Comparison of ENCODE assay signal across 17 cellular contexts in the genomic region with DNA sequence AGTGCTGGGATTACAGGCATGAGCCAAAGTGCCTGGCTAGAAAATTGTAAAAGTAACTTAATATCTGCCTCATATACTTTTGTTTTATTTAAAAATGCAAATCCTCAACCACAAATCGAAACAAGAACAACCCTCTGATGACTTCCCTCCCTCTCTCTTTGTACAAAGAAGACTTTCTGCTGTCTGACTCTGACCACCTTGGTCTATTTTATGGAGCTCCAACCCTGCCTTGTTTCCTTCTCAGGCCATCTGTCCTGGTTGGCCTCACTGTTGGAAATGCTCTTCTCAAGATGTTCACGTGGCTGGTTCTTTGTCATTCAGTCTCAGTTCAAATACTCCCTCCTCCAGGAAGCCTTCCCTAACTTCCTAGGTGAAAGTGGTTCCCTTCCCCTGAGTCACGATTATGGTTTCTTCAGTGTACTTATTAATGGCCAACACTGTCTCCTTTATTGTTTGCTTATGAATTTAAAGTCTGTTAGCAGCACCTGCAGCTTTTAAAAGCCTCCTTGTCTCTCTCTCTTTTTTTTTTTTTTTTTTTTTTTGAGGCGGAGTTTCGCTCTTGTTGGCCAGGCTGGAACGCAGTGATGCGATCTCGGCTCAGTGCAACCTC.
DNase-seq lines count a peak whose midpoint lies in the region; ATAC-seq, FAIRE-seq and TF ChIP-seq lines count a peak whose summit lies in the region.
"Had no signal": no experiment of that assay in that cellular context is flagged by ENCODE, and none has a peak within 500 bp of the region (broad histone marks: within the 10 kb centered on the region; RNA-seq: fewer than 3 reads in every experiment).

No MANE protein-coding gene starts in this region.

- H2AFZ ChIP-seq in H9 (ENCODE audit: low read length) (no peak overlapping the region), K562 (ENCODE audit: low read depth, low read length) (no peak overlapping the region), neural progenitor cell (replicated peaks) (no peak overlapping the region)
- H2AFZ ChIP-seq: GM23248 had no signal

- TF ChIP-seq EP300 in K562 (IDR thresholded peaks at IDR 0.05; ENCODE audit: low read length): no peak

- ATAC-seq in K562: no peak
- ATAC-seq in activated CD8-positive, alpha-beta memory T cell treated with anti-CD3 and anti-CD28 coated beads, Interleukin-2, amount 10 ng/mL, durations not matched to agents 7 days and 5 days: no peak
- ATAC-seq: T-helper 17 cell had no signal

- H2AK5ac ChIP-seq in H9 (ENCODE audit: insufficient read length, low read length): no peak overlapping the region

- WGBS in H9 (ENCODE audit: extremely low coverage, insufficient read length, low lambda C conversion rate): no CpG with 5 or more reads among the region's 8 CpGs
- WGBS in K562 (ENCODE audit: insufficient coverage, low coverage, missing lambda C conversion rate): 2% methylated on average over 6 of the region's 8 CpGs

- H3K9me3 Mint-ChIP-seq in H9 (peaks cover 4 to 7% of the 10 kb centered on the region in 2 experiments), neural progenitor cell (peaks cover 2% of the 10 kb centered on the region)
- H3K9me3 Mint-ChIP-seq in activated CD8-positive, alpha-beta memory T cell treated with anti-CD3 and anti-CD28 coated beads, Interleukin-2, amount 10 ng/mL, durations not matched to agents 7 days and 5 days (ENCODE audit: low read depth): no peaks in the 10 kb centered on the region
- H3K9me3 Mint-ChIP-seq: CD8-positive, alpha-beta memory T cell; HFFc6 had no signal

- POLR2A ChIA-PET in K562 (lab: Yijun Ruan, JAX): interaction anchor here (0.6 kb wide), 1 partner anchor 188 kb away, joined by 3 read pairs; no protein-coding TSS in a partner anchor

- H3K4me3 Mint-ChIP-seq in H9 (no peak overlapping the region), neural progenitor cell (no peak overlapping the region)
- H3K4me3 Mint-ChIP-seq in activated CD8-positive, alpha-beta memory T cell treated with anti-CD3 and anti-CD28 coated beads, Interleukin-2, amount 10 ng/mL, durations not matched to agents 7 days and 5 days: no peak overlapping the region
- H3K4me3 Mint-ChIP-seq: CD8-positive, alpha-beta memory T cell; HFFc6; T-helper 17 cell had no signal

- no peaks in the 10 kb centered on the region for H4K20me1 ChIP-seq in H9 (ENCODE audit: control insufficient read depth, insufficient read depth, insufficient read length)
- H4K20me1 ChIP-seq in K562 (replicated peaks; ENCODE audit: control insufficient read depth, insufficient read depth, low read length): no peaks in the 10 kb centered on the region
- H4K20me1 ChIP-seq in neural progenitor cell (ENCODE audit: low read depth): no peaks in the 10 kb centered on the region

- no peak overlapping the region for H4K5ac ChIP-seq in H9 (ENCODE audit: insufficient read length, low read depth, low read length)

- no peak overlapping the region for H2BK120ac ChIP-seq in H9 (ENCODE audit: low read depth, low read length, poor library complexity, severe bottlenecking)

- H3K36me3 Mint-ChIP-seq in H9 (ENCODE audit: insufficient read depth in 1 of 3, low read depth in 3 of 3): peaks cover 2 to 6% (median 4%) of the 10 kb centered on the region in 3 experiments; a peak in 6 of 7 replicates
- H3K36me3 Mint-ChIP-seq in neural progenitor cell: peaks cover 3% of the 10 kb centered on the region
- H3K36me3 Mint-ChIP-seq in activated CD8-positive, alpha-beta memory T cell treated with anti-CD3 and anti-CD28 coated beads, Interleukin-2, amount 10 ng/mL, durations not matched to agents 7 days and 5 days: no peaks in the 10 kb centered on the region
- H3K36me3 Mint-ChIP-seq: CD8-positive, alpha-beta memory T cell had no signal

- H3K27ac Mint-ChIP-seq in H9 (peak overlapping the region; percentile 11 to 96 (median 89); a peak in 6 of 7 replicates), neural progenitor cell (peak overlapping the region; percentile 95)
- no peak overlapping the region for H3K27ac Mint-ChIP-seq in activated CD8-positive, alpha-beta memory T cell treated with anti-CD3 and anti-CD28 coated beads, Interleukin-2, amount 10 ng/mL, durations not matched to agents 7 days and 5 days
- H3K27ac Mint-ChIP-seq: CD8-positive, alpha-beta memory T cell; HFFc6; T-helper 17 cell had no signal

- H3K4me2 ChIP-seq in H9 (ENCODE audit: insufficient read depth, insufficient read length, low read length) (no peak overlapping the region), K562 (ENCODE audit: insufficient read depth, low read length) (no peak overlapping the region), neural progenitor cell (no peak overlapping the region)

- no peak for FAIRE-seq in K562 (lab: Jason Lieb, UNC)
- FAIRE-seq: RCC 7860 had no signal

- H4K8ac ChIP-seq in H9 (replicated peaks; ENCODE audit: insufficient read length, low read depth, low read length): no peak overlapping the region

- BruUV-seq in K562 (replicated peaks; lab: Mats Ljungman, UMichigan): no TSS peak

- H2BK20ac ChIP-seq in H9 (ENCODE audit: low read depth, low read length, poor library complexity, severe bottlenecking): no peak overlapping the region

- no peak for DNase-seq in H9
- DNase-seq in NCI-H69 (lab: John Stamatoyannopoulos, UW): peak; percentile 15
- DNase-seq in K562 (ENCODE audit: extremely low read depth in 1 of 4, low spot score in 3 of 4): no peak
- DNase-seq in neural progenitor cell (ENCODE audit: low spot score): no peak
- DNase-seq in NCI-H146 treated with DMSO at 0.1 percent for 48 hours (lab: John Stamatoyannopoulos, UW; ENCODE audit: unreplicated experiment): no peak
- no peak for DNase-seq in activated CD8-positive, alpha-beta memory T cell treated with anti-CD3 and anti-CD28 coated beads, Interleukin-2, amount 10 ng/mL, durations not matched to agents 7 days and 5 days
- DNase-seq in NCI-H1694 (lab: John Stamatoyannopoulos, UW): no peak
- DNase-seq: CD8-positive, alpha-beta memory T cell; GM23248; HFFc6; IMR-90; NCI-H1436 treated with DMSO at 0.1 percent for 48 hours; NCI-H345; NCI-H526 treated with DMSO at 0.1 percent for 48 hours; SHP77 treated with DMSO at 0.1 percent for 48 hours; T-helper 17 cell had no signal

- H3K14ac ChIP-seq in H9 (ENCODE audit: insufficient read depth, low read length): no peak overlapping the region

- H3K79me1 ChIP-seq in H9 (ENCODE audit: insufficient read depth, low read depth, low read length, poor library complexity, severe bottlenecking): no peaks in the 10 kb centered on the region

- TF ChIP-seq RAD21 in K562 (CRISPR knock-in tag; conservative IDR thresholded peaks at IDR 0.05 in 1 of 2, IDR thresholded peaks at IDR 0.05 in 1 of 2): no peak

- intact Hi-C loops in K562 (cut with micrococcal nuclease): no loop called here

- H3K27me3 ChIP-seq in H9 (ENCODE audit: insufficient read depth, low read length) (no peaks in the 10 kb centered on the region), K562 (ENCODE audit: control insufficient read depth in 2 of 2, insufficient read depth in 2 of 2, low read length in 2 of 2) (no peaks in the 10 kb centered on the region), neural progenitor cell (no peaks in the 10 kb centered on the region)

- no peaks in the 10 kb centered on the region for H3K36me3 ChIP-seq in K562 (ENCODE audit: control insufficient read depth, insufficient read depth, low read length)
- H3K36me3 ChIP-seq in neural progenitor cell: no peaks in the 10 kb centered on the region

- in situ Hi-C loops in K562 (cut with MboI): no loop called here

- no peak overlapping the region for H4K91ac ChIP-seq in H9 (ENCODE audit: insufficient read length, low read depth, low read length)

- H2BK5ac ChIP-seq in H9 (ENCODE audit: insufficient read length, low read length): no peak overlapping the region

- no peak overlapping the region for H3K18ac ChIP-seq in H9 (ENCODE audit: insufficient read length, low read depth, low read length)

- H3K56ac ChIP-seq in H9 (ENCODE audit: insufficient read length, low read depth, low read length): no peak overlapping the region

- peaks cover 49% of the 10 kb centered on the region for H3F3A ChIP-seq in neural progenitor cell (ENCODE audit: low read depth)

- no peak overlapping the region for H2BK15ac ChIP-seq in H9 (ENCODE audit: low read depth, low read length)

- no peaks in the 10 kb centered on the region for H3K9me1 ChIP-seq in K562 (ENCODE audit: control insufficient read depth, insufficient read depth, low read length)

- TF ChIP-seq POLR2A in K562 (conservative IDR thresholded peaks at IDR 0.05): no peak

- no peak overlapping the region for H3K23ac ChIP-seq in H9 (ENCODE audit: insufficient read length, low read depth, low read length)

- H3K4ac ChIP-seq in H9 (ENCODE audit: low read depth, low read length): no peak overlapping the region

- H3K27ac ChIP-seq in H9 (ENCODE audit: insufficient read length, low read depth, low read length) (no peak overlapping the region), K562 (ENCODE audit: extremely low read depth, low read depth, low read length) (no peak overlapping the region), neural progenitor cell (no peak overlapping the region)
- H3K27ac ChIP-seq: GM23248 had no signal

- no peaks in the 10 kb centered on the region for H3K27me3 Mint-ChIP-seq in H9 (ENCODE audit: low read depth)
- peaks cover 11% of the 10 kb centered on the region for H3K27me3 Mint-ChIP-seq in neural progenitor cell (ENCODE audit: insufficient read depth, low read depth)
- peaks cover 8% of the 10 kb centered on the region for H3K27me3 Mint-ChIP-seq in activated CD8-positive, alpha-beta memory T cell treated with anti-CD3 and anti-CD28 coated beads, Interleukin-2, amount 10 ng/mL, durations not matched to agents 7 days and 5 days

- no peak overlapping the region for H2BK12ac ChIP-seq in H9 (ENCODE audit: insufficient read length, low read depth, low read length)

- H3K23me2 ChIP-seq in H9 (ENCODE audit: insufficient read length, low read depth, low read length, poor library complexity, severe bottlenecking): no peaks in the 10 kb centered on the region

- H3K79me2 ChIP-seq in H9 (ENCODE audit: insufficient read depth, low read length): no peaks in the 10 kb centered on the region
- H3K79me2 ChIP-seq in K562 (ENCODE audit: control insufficient read depth, insufficient read depth, low read length): no peaks in the 10 kb centered on the region
- H3K79me2 ChIP-seq in neural progenitor cell (ENCODE audit: low read depth): no peaks in the 10 kb centered on the region

- CTCF ChIA-PET in K562 (lab: Yijun Ruan, JAX; ENCODE audit: low intra/inter-chr PET ratio): no interaction called here
- CTCF ChIA-PET in activated CD8-positive, alpha-beta memory T cell treated with anti-CD3 and anti-CD28 coated beads, Interleukin-2, amount 10 ng/mL, durations not matched to agents 7 days and 5 days (lab: Charles Lee): no interaction called here

- H3K9me3 ChIP-seq in H9 (ENCODE audit: control insufficient read depth, low read depth, low read length) (no peaks in the 10 kb centered on the region), K562 (replicated peaks; ENCODE audit: control insufficient read depth, insufficient read depth, low read depth, low read length) (no peaks in the 10 kb centered on the region), neural progenitor cell (ENCODE audit: low read depth) (no peaks in the 10 kb centered on the region)

- H3K4me1 Mint-ChIP-seq in H9 (peaks cover 20 to 21% of the 10 kb centered on the region in 2 experiments), neural progenitor cell (peaks cover 24% of the 10 kb centered on the region)
- no peaks in the 10 kb centered on the region for H3K4me1 Mint-ChIP-seq in activated CD8-positive, alpha-beta memory T cell treated with anti-CD3 and anti-CD28 coated beads, Interleukin-2, amount 10 ng/mL, durations not matched to agents 7 days and 5 days
- H3K4me1 Mint-ChIP-seq: T-helper 17 cell had no signal

- H3K4me3 ChIP-seq in K562: no peak overlapping the region
- no peak overlapping the region for H3K4me3 ChIP-seq in neural progenitor cell
- H3K4me3 ChIP-seq: GM23248 had no signal

- H3K9ac ChIP-seq in H9 (ENCODE audit: extremely low read depth, insufficient read length, low read length) (no peak overlapping the region), K562 (ENCODE audit: insufficient read depth in 1 of 2, low read depth in 2 of 2, low read length in 2 of 2) (no peak overlapping the region), neural progenitor cell (no peak overlapping the region)
- H3K9ac ChIP-seq: GM23248 had no signal

- TF ChIP-seq CTCF in H9 (conservative IDR thresholded peaks at IDR 0.05) (no peak), K562 (IDR thresholded peaks at IDR 0.05 in 2 of 3, conservative IDR thresholded peaks at IDR 0.05 in 1 of 3; ENCODE audit: insufficient read depth in 2 of 3, low read depth in 1 of 3, low read length in 3 of 3) (no peak), neural progenitor cell (IDR thresholded peaks at IDR 0.05) (no peak)

- H3K4me1 ChIP-seq in H9 (ENCODE audit: insufficient read depth, low read length): peaks cover 6% of the 10 kb centered on the region; the same call in 1 of the 2 replicates
- no peaks in the 10 kb centered on the region for H3K4me1 ChIP-seq in K562 (replicated peaks in 1 of 2; ENCODE audit: control insufficient read depth in 2 of 2, insufficient read depth in 2 of 2, low read length in 2 of 2)
- peaks cover 27% of the 10 kb centered on the region for H3K4me1 ChIP-seq in neural progenitor cell

- H3T11ph ChIP-seq in H9 (ENCODE audit: low read length): no peak overlapping the region
